8 cellular contexts compared by ENCODE assay signal in the genomic region with DNA sequence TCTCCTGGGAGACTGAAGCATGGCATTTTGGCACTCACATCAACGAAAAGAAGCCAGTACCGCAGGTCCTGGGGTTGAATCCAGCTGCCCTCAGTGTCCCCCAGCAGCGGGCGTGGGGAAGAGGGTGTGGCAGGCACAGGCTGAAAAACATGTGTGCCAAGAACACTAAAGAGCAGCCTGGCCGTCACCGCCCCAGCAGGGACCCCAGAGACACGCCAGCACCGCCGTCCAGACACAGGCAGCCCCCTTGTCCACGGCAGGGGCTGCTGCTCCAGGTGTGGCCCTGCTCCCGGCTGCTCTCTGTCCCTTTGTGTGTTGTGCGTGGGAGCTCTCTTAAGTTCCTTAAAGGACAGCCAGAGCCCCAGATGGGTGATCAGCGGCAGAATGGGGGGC. TPM values are rescaled to one million over a fixed set of nuclear protein-coding genes. Genes with fewer than 3 reads are reported as not detected.
DNase-seq lines count a peak whose midpoint lies in the region; ATAC-seq and TF ChIP-seq lines count a peak whose summit lies in the region.

No MANE protein-coding gene starts in this region.

- ATAC-seq in HG02642 (IDR thresholded peaks at IDR 0.05; ENCODE audit: poor library complexity, unreplicated experiment): peak; percentile 14
- no peak for ATAC-seq in HG03175 (IDR thresholded peaks at IDR 0.05; ENCODE audit: unreplicated experiment)

- peak overlapping the region; percentile 70 to 85 (median 80) for H3K4me3 Mint-ChIP-seq in immature natural killer cell

- H3K36me3 Mint-ChIP-seq in immature natural killer cell: no peaks in the 10 kb centered on the region

- peaks cover 30 to 34% of the 10 kb centered on the region in 2 donors for H3K4me1 Mint-ChIP-seq in immature natural killer cell

- peak overlapping the region in 2 of 6 donors; percentile 21 to 24 for H3K27ac Mint-ChIP-seq in immature natural killer cell

- peak overlapping the region; percentile 50 for H3K27ac ChIP-seq in subcutaneous abdominal adipose tissue (ENCODE audit: low read depth, low read length)

- H3K27me3 ChIP-seq in adipocyte (replicated peaks; ENCODE audit: control insufficient read depth, insufficient read depth, low read length) (peaks cover 5% of the 10 kb centered on the region), subcutaneous abdominal adipose tissue (ENCODE audit: control insufficient read depth in 5 of 5, insufficient read depth in 4 of 5, low read length in 5 of 5) (no peaks in the 10 kb centered on the region)

- CTCF ChIA-PET in HEK293T (lab: Yijun Ruan, JAX): interaction anchor here (1.2 kb wide), 1 partner anchor 84 kb away, joined by 3 read pairs; no protein-coding TSS in a partner anchor

- H3K4me3 ChIP-seq in adipocyte (ENCODE audit: low read length) (peak overlapping the region; percentile 94), subcutaneous abdominal adipose tissue (ENCODE audit: low read depth in 1 of 5, low read length in 5 of 5) (peak overlapping the region; percentile 74 to 94 (median 85))

- H3K27me3 Mint-ChIP-seq in immature natural killer cell (ENCODE audit: low read depth in 3 of 3): peaks cover 0 to 4% (median 0%) of the 10 kb centered on the region in 3 donors

- H3K9me3 ChIP-seq in adipocyte (ENCODE audit: control insufficient read depth, low read length): no peaks in the 10 kb centered on the region
- H3K9me3 ChIP-seq in subcutaneous abdominal adipose tissue (ENCODE audit: control insufficient read depth in 5 of 5, low read length in 5 of 5): no peaks in the 10 kb centered on the region

- no peaks in the 10 kb centered on the region for H3K9me3 Mint-ChIP-seq in immature natural killer cell

- H3K4me1 ChIP-seq in adipocyte (ENCODE audit: control insufficient read depth, insufficient read depth, low read length): peaks cover 24% of the 10 kb centered on the region
- H3K4me1 ChIP-seq in subcutaneous abdominal adipose tissue (ENCODE audit: control insufficient read depth in 5 of 5, insufficient read depth in 5 of 5, low read length in 5 of 5): peaks cover 6 to 48% (median 40%) of the 10 kb centered on the region in 5 donors

- H3K36me3 ChIP-seq in adipocyte (ENCODE audit: control insufficient read depth, insufficient read depth, low read length, severe bottlenecking) (no peaks in the 10 kb centered on the region), subcutaneous abdominal adipose tissue (ENCODE audit: control insufficient read depth in 5 of 5, insufficient read depth in 5 of 5, low read length in 5 of 5) (peaks cover 0 to 24% (median 9%) of the 10 kb centered on the region in 5 donors)

- H3K9ac ChIP-seq in adipocyte (ENCODE audit: low read length) (peak overlapping the region; percentile 93), subcutaneous abdominal adipose tissue (ENCODE audit: low read length in 5 of 5) (peak overlapping the region; percentile 68 to 92 (median 88))

- POLR2A ChIA-PET in HEK293T (lab: Yijun Ruan, JAX): interaction anchor here (1.2 to 2.0 kb wide), 2 partner anchors 9 to 398 kb away, joined by 3 to 5 read pairs; a partner anchor contains a TSS

- peak; percentile 31 for DNase-seq in AG08395 (ENCODE audit: low spot score)
- DNase-seq in adipocyte (ENCODE audit: low read depth): peak; percentile 55
- DNase-seq in immature natural killer cell: peak in 1 of 3 donors; percentile 2
- DNase-seq in HEK293T (ENCODE audit: extremely low spot score): no peak
- DNase-seq in cerebellum (ENCODE audit: low spot score): no peak

TF ChIP-seq in HEK293T, 16 proteins besides CTCF, POLR2A, EP300 and RAD21:
- TF ChIP-seq, protein P1, sequence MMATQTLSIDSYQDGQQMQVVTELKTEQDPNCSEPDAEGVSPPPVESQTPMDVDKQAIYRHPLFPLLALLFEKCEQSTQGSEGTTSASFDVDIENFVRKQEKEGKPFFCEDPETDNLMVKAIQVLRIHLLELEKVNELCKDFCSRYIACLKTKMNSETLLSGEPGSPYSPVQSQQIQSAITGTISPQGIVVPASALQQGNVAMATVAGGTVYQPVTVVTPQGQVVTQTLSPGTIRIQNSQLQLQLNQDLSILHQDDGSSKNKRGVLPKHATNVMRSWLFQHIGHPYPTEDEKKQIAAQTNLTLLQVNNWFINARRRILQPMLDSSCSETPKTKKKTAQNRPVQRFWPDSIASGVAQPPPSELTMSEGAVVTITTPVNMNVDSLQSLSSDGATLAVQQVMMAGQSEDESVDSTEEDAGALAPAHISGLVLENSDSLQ (IDR thresholded peaks at IDR 0.05): no peak
- TF ChIP-seq ELF4 (IDR thresholded peaks at IDR 0.05) (no peak), SUZ12 (IDR thresholded peaks at IDR 0.05) (no peak), TARDBP (IDR thresholded peaks at IDR 0.05) (no peak), FOXM1 (IDR thresholded peaks at IDR 0.05; ENCODE audit: borderline replicate concordance) (no peak), L3MBTL2 (conservative IDR thresholded peaks at IDR 0.05) (no peak), FOXK2 (IDR thresholded peaks at IDR 0.05) (no peak), FOXA1 (IDR thresholded peaks at IDR 0.05) (no peak), CTBP1 (IDR thresholded peaks at IDR 0.05; ENCODE audit: borderline replicate concordance) (no peak), HDGF (IDR thresholded peaks at IDR 0.05; ENCODE audit: borderline replicate concordance) (no peak), SP1 (IDR thresholded peaks at IDR 0.05) (no peak)

RNA-seq across cellular contexts. Expression of a gene that starts 0.6 kb away (rescaled TPM):
- polyA plus RNA-seq in immature natural killer cell: 1 to 10 TPM; 2.0 to 5.5 (median 2.1) TPM
- total RNA-seq in cerebellum: 4.4 TPM

RNA-seq across cellular contexts. Expression of a gene that starts 37.4 kb away (rescaled TPM):
- 10 to 100 TPM in 1 of 3 donors, 1 to 10 TPM in 1, under 1 TPM in 1; 0.08 to 13.5 (median 5.3) TPM for polyA plus RNA-seq in immature natural killer cell
- 3.9 TPM for total RNA-seq in cerebellum

Comparison
In these comparisons a context has a peak if more than half of its experiments do, and no peak if none do; other contexts are left out.
1. DNase-seq: peak in AG08395 (single experiment) and adipocyte (single experiment); none in HEK293T (single experiment) and cerebellum (single experiment).